Comparison of ENCODE assay signal across 30 cellular contexts in the genomic region with DNA sequence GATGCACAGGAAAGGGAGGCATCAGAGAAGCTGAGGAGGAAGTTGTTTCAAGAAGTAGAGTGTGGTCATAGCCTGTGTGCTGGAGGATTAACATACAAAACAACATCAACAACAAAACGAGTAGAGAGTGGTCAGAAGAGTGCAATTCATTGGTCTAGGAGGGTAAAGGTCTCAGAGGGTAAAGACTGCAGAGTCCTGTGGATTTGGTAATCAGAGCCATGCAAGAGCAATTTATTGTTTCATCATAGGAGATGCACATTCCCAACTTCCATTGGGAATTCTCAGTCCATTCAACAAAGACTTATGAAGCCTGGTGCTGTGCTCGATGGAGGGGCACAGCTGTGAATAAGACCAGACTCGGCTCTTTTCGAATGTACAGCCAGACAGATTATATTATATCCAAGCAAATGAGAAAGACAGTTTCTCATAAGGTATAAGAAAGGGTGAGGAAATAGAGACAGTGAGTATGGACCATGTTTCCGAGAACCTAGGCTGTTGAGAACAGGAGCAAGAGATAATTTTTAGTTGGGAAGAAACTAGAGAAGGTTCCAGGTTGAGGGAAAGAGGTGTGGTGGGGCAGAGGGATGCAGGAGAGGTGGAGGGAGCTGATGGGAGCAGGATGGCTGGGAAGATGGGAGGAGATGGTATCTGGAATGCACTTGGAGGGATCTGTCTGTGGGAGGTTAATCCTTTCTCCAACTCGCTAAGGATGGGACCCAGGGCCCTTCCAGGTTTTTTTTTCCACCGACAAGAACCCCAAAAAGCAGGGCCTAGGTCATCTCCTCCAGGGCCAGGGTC. TPM values are rescaled to one million over a fixed set of nuclear protein-coding genes. Genes with fewer than 3 reads are reported as not detected.
DNase-seq lines count a peak whose midpoint lies in the region; ATAC-seq and TF ChIP-seq lines count a peak whose summit lies in the region.
"Had no signal": no experiment of that assay in that cellular context is flagged by ENCODE, and none has a peak within 500 bp of the region (broad histone marks: within the 10 kb centered on the region; RNA-seq: fewer than 3 reads in every experiment).

No MANE protein-coding gene starts in this region.

- TF ChIP-seq POLR2A in body of pancreas (IDR thresholded peaks at IDR 0.05) (no peak), esophagus squamous epithelium (IDR thresholded peaks at IDR 0.05) (no peak), breast epithelium (IDR thresholded peaks at IDR 0.05) (no peak)

- H3K4me3 Mint-ChIP-seq in glutamatergic neuron (ENCODE audit: unreplicated experiment) = no peak overlapping the region
- H3K4me3 Mint-ChIP-seq: activated CD4-positive, alpha-beta T cell treated with anti-CD3 and anti-CD28 coated beads for 36 hours; CD8-positive, alpha-beta T cell; naive B cell; stimulated activated effector memory CD8-positive, alpha-beta T cell treated with anti-CD3 and anti-CD28 coated beads, Interleukin-12 subunit alpha, Interleukin-12 subunit beta, amount 100 ng/mL, for 72 hours; T-helper 17 cell had no signal

- H3K4me1 ChIP-seq in adipocyte (ENCODE audit: control insufficient read depth, insufficient read depth, low read length) (peaks cover 42% of the 10 kb centered on the region), subcutaneous abdominal adipose tissue (ENCODE audit: control insufficient read depth in 5 of 5, insufficient read depth in 5 of 5, low read length in 5 of 5) (peaks cover 2 to 43% (median 36%) of the 10 kb centered on the region in 5 donors), body of pancreas (peaks cover 22% of the 10 kb centered on the region), esophagus squamous epithelium (peaks cover 17 to 21% (median 19%) of the 10 kb centered on the region in 3 donors), breast epithelium (peaks cover 0 to 6% of the 10 kb centered on the region in 2 donors)

- peaks cover 14% of the 10 kb centered on the region for H3K4me1 Mint-ChIP-seq in glutamatergic neuron (ENCODE audit: low read depth, unreplicated experiment)

- no peaks in the 10 kb centered on the region for H3K9me3 ChIP-seq in adipocyte (ENCODE audit: control insufficient read depth, low read length)
- no peaks in the 10 kb centered on the region for H3K9me3 ChIP-seq in subcutaneous abdominal adipose tissue (ENCODE audit: control insufficient read depth in 5 of 5, low read length in 5 of 5)
- H3K9me3 ChIP-seq in body of pancreas = no peaks in the 10 kb centered on the region
- no peaks in the 10 kb centered on the region for H3K9me3 ChIP-seq in esophagus squamous epithelium
- no peaks in the 10 kb centered on the region for H3K9me3 ChIP-seq in breast epithelium
- H3K9me3 ChIP-seq: adrenal gland, gastroesophageal sphincter, left lung, suprapubic skin had no signal

- no peaks in the 10 kb centered on the region for H3K36me3 Mint-ChIP-seq in glutamatergic neuron (ENCODE audit: unreplicated experiment)
- H3K36me3 Mint-ChIP-seq: CD8-positive, alpha-beta T cell; naive B cell; stimulated activated effector memory CD8-positive, alpha-beta T cell treated with anti-CD3 and anti-CD28 coated beads, Interleukin-12 subunit alpha, Interleukin-12 subunit beta, amount 100 ng/mL, for 72 hours had no signal

- H3K9ac ChIP-seq in adipocyte (ENCODE audit: low read length) (peak overlapping the region; percentile 5), subcutaneous abdominal adipose tissue (ENCODE audit: low read length in 5 of 5) (no peak overlapping the region)

- H3K36me3 ChIP-seq in adipocyte (ENCODE audit: control insufficient read depth, insufficient read depth, low read length, severe bottlenecking) = no peaks in the 10 kb centered on the region
- no peaks in the 10 kb centered on the region for H3K36me3 ChIP-seq in subcutaneous abdominal adipose tissue (ENCODE audit: control insufficient read depth in 5 of 5, insufficient read depth in 5 of 5, low read length in 5 of 5)
- H3K36me3 ChIP-seq in body of pancreas (replicated peaks in 1 of 2; ENCODE audit: insufficient read depth in 1 of 2, low read depth in 2 of 2) = no peaks in the 10 kb centered on the region
- no peaks in the 10 kb centered on the region for H3K36me3 ChIP-seq in esophagus squamous epithelium
- H3K36me3 ChIP-seq in breast epithelium = no peaks in the 10 kb centered on the region
- H3K36me3 ChIP-seq: adrenal gland, brain microvascular endothelial cell, gastroesophageal sphincter, left lung, suprapubic skin had no signal

- peaks cover 20% of the 10 kb centered on the region for H3K27me3 Mint-ChIP-seq in glutamatergic neuron (ENCODE audit: unreplicated experiment)
- H3K27me3 Mint-ChIP-seq: activated CD4-positive, alpha-beta T cell treated with anti-CD3 and anti-CD28 coated beads for 36 hours; T-helper 17 cell had no signal

- peak overlapping the region; percentile 66 for H3K27ac ChIP-seq in subcutaneous abdominal adipose tissue (ENCODE audit: low read depth, low read length)
- no peak overlapping the region for H3K27ac ChIP-seq in body of pancreas
- H3K27ac ChIP-seq in esophagus squamous epithelium = no peak overlapping the region
- H3K27ac ChIP-seq in breast epithelium = no peak overlapping the region
- H3K27ac ChIP-seq: adrenal gland, brain microvascular endothelial cell, gastroesophageal sphincter, left lung, SK-N-MC, suprapubic skin had no signal

- DNase-seq in NOMO-1 treated with DMSO at 0.1 percent for 48 hours (lab: John Stamatoyannopoulos, UW; ENCODE audit: unreplicated experiment) (peak; percentile 9), NOMO-1 (lab: John Stamatoyannopoulos, UW; ENCODE audit: unreplicated experiment in 2 of 2) (no peak), adipocyte (ENCODE audit: low read depth) (peak; percentile 20), glutamatergic neuron (no peak), body of pancreas (no peak), esophagus squamous epithelium (lab: John Stamatoyannopoulos, UW) (no peak), breast epithelium (ENCODE audit: low spot score in 2 of 2) (no peak)
- DNase-seq: activated CD4-positive, alpha-beta T cell treated with anti-CD3 and anti-CD28 coated beads for 36 hours; activated naive CD4-positive, alpha-beta T cell; activated T-cell treated with anti-CD3 and anti-CD28 coated beads, Interleukin-2, amount 50 U/mL, for 48 hours; AML-193; brain microvascular endothelial cell; DMS 273 treated with DMSO at 0.1 percent for 48 hours; effector CD8-positive, alpha-beta T cell; hypothalamus; left lung; naive B cell; NCI-H1436; occipital lobe; OCI-M1; stimulated activated CD4-positive, alpha-beta T cell treated with anti-CD3 and anti-CD28 coated beads, Interleukin-4, amount 100 ng/mL, for 1 hour; T-helper 17 cell had no signal

- H3K4me3 ChIP-seq in adipocyte (ENCODE audit: low read length) = peak overlapping the region; percentile 2
- H3K4me3 ChIP-seq in subcutaneous abdominal adipose tissue (ENCODE audit: low read depth in 1 of 5, low read length in 5 of 5) = peak overlapping the region in 1 of 5 donors; percentile 29
- H3K4me3 ChIP-seq in body of pancreas = no peak overlapping the region
- no peak overlapping the region for H3K4me3 ChIP-seq in esophagus squamous epithelium
- no peak overlapping the region for H3K4me3 ChIP-seq in breast epithelium
- H3K4me3 ChIP-seq: adrenal gland, gastroesophageal sphincter, left lung, SK-N-MC, suprapubic skin had no signal

- H3K27ac Mint-ChIP-seq in glutamatergic neuron (ENCODE audit: unreplicated experiment) = peak overlapping the region; percentile 21
- H3K27ac Mint-ChIP-seq: activated CD4-positive, alpha-beta T cell treated with anti-CD3 and anti-CD28 coated beads for 36 hours; CD8-positive, alpha-beta T cell; stimulated activated effector memory CD8-positive, alpha-beta T cell treated with anti-CD3 and anti-CD28 coated beads, Interleukin-12 subunit alpha, Interleukin-12 subunit beta, amount 100 ng/mL, for 72 hours; T-helper 17 cell had no signal

- intact Hi-C loops in body of pancreas (cut with DNase I) (no loop called here), esophagus squamous epithelium (cut with DNase I) (no loop called here), breast epithelium (cut with DNase I; ENCODE audit: low total_unique reads) (no loop called here)

- no peak for TF ChIP-seq CTCF in glutamatergic neuron (IDR thresholded peaks at IDR 0.05; ENCODE audit: partially characterized antibody, unreplicated experiment)
- no peak for TF ChIP-seq CTCF in body of pancreas (IDR thresholded peaks at IDR 0.05)
- TF ChIP-seq CTCF in esophagus squamous epithelium (IDR thresholded peaks at IDR 0.05) = no peak
- TF ChIP-seq CTCF in breast epithelium (IDR thresholded peaks at IDR 0.05) = no peak

- ATAC-seq in body of pancreas = no peak
- ATAC-seq: activated CD4-positive, alpha-beta T cell treated with anti-CD3 and anti-CD28 coated beads for 36 hours; CD8-positive, alpha-beta T cell; gastroesophageal sphincter; HCT116; left lung; stimulated activated effector memory CD8-positive, alpha-beta T cell treated with anti-CD3 and anti-CD28 coated beads, Interleukin-12 subunit alpha, Interleukin-12 subunit beta, amount 100 ng/mL, for 72 hours; T-helper 17 cell had no signal

- H3K9me3 Mint-ChIP-seq in glutamatergic neuron (ENCODE audit: unreplicated experiment) = peaks cover 11% of the 10 kb centered on the region
- H3K9me3 Mint-ChIP-seq: CD8-positive, alpha-beta T cell; naive B cell; stimulated activated effector memory CD8-positive, alpha-beta T cell treated with anti-CD3 and anti-CD28 coated beads, Interleukin-12 subunit alpha, Interleukin-12 subunit beta, amount 100 ng/mL, for 72 hours had no signal

- 66 to 67% methylated on average over 7 of the region's 7 CpGs for WGBS in body of pancreas, 2 donors
- WGBS in esophagus squamous epithelium, 2 donors = 76 to 78% methylated on average over 6 to 7 of the region's 7 CpGs

- no peaks in the 10 kb centered on the region for H3K27me3 ChIP-seq in adipocyte (replicated peaks; ENCODE audit: control insufficient read depth, insufficient read depth, low read length)
- no peaks in the 10 kb centered on the region for H3K27me3 ChIP-seq in subcutaneous abdominal adipose tissue (ENCODE audit: control insufficient read depth in 5 of 5, insufficient read depth in 4 of 5, low read length in 5 of 5)
- no peaks in the 10 kb centered on the region for H3K27me3 ChIP-seq in body of pancreas
- no peaks in the 10 kb centered on the region for H3K27me3 ChIP-seq in esophagus squamous epithelium
- no peaks in the 10 kb centered on the region for H3K27me3 ChIP-seq in breast epithelium
- H3K27me3 ChIP-seq: adrenal gland, brain microvascular endothelial cell, gastroesophageal sphincter, suprapubic skin had no signal

RNA-seq across cellular contexts. Expression of a gene that starts 7.9 kb away (rescaled TPM):
- total RNA-seq in glutamatergic neuron (ENCODE audit: unreplicated experiment) (4.6 TPM), body of pancreas (10 to 100 TPM; 11.2 to 11.9 TPM), esophagus squamous epithelium (1 to 10 TPM; 5.3 to 8.8 (median 5.4) TPM), breast epithelium (10 to 100 TPM in 1 of 3 donors, 1 to 10 TPM in 2; 2.9 to 11.5 (median 6.4) TPM)

RNA-seq across cellular contexts. Expression of a gene that starts 55.2 kb away (rescaled TPM):
- total RNA-seq in glutamatergic neuron (ENCODE audit: unreplicated experiment) (7.2 TPM), body of pancreas (10 to 100 TPM in 1 of 2 donors, 1 to 10 TPM in 1; 9.2 to 14.0 TPM), esophagus squamous epithelium (10 to 100 TPM in 3 of 4 donors, 1 to 10 TPM in 1; 9.2 to 29.3 (median 17.8) TPM), breast epithelium (10 to 100 TPM; 20.0 to 22.0 (median 21.6) TPM)

RNA-seq across cellular contexts. Expression of a gene that starts 55.5 kb away (rescaled TPM):
- total RNA-seq in glutamatergic neuron (ENCODE audit: unreplicated experiment) = 0.78 TPM
- under 1 TPM; 0.26 to 0.33 TPM for total RNA-seq in body of pancreas
- 1 to 10 TPM; 1.5 to 2.9 (median 1.6) TPM for total RNA-seq in esophagus squamous epithelium
- 1 to 10 TPM; 1.3 to 2.6 (median 1.3) TPM for total RNA-seq in breast epithelium

Comparison
In these comparisons a context has a peak if more than half of its experiments do, and no peak if none do; other contexts are left out.
1. DNase-seq: peak in NOMO-1 treated with DMSO at 0.1 percent for 48 hours (single experiment) and adipocyte (single experiment); none in NOMO-1 (0 of 2), glutamatergic neuron (single experiment), body of pancreas (0 of 4), esophagus squamous epithelium (single experiment) and breast epithelium (0 of 2).